Comparison of ENCODE assay signal across 26 cellular contexts in the genomic region with DNA sequence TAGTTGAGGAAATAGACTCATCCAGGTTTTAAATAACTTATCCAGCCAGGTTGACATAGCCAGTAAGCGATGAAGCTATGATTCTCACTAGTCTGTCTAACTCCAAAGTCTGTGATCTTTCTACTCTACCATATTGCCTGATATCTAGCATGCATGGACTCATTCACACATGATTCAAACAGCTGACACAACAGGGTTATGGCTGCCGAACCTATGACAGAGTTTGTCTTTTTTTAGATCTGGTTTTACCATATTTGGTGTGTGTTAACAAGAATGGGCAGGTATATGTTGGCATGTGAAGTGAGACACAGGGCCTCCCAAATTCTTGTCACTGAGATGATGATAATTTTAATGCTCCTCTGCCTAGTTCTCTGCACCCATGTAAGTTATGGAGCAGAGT.
A peak's percentile ranks its signal among the peaks of the same experiment; 100 is the strongest.
DNase-seq lines count a peak whose midpoint lies in the region; ATAC-seq and TF ChIP-seq lines count a peak whose summit lies in the region.
"Had no signal": no experiment of that assay in that cellular context is flagged by ENCODE, and none has a peak within 500 bp of the region (broad histone marks: within the 10 kb centered on the region; RNA-seq: fewer than 3 reads in every experiment).

No MANE protein-coding gene starts in this region.

- no peak for TF ChIP-seq CTCF in fibroblast of the aortic adventitia (IDR thresholded peaks at IDR 0.05; ENCODE audit: insufficient read depth, low read length)

- in situ Hi-C loops in GM23248 (cut with MboI), result no loop called here

- H3K9me2 ChIP-seq in GM23248 (ENCODE audit: insufficient read depth), result peaks cover under 1% of the 10 kb centered on the region; the same call in 1 of the 2 replicates

- H3K4me3 Mint-ChIP-seq in activated CD4-positive, alpha-beta memory T cell treated with anti-CD3 and anti-CD28 coated beads for 36 hours, result no peak overlapping the region
- H3K4me3 Mint-ChIP-seq: activated CD4-positive, alpha-beta T cell treated with anti-CD3 and anti-CD28 coated beads, Interleukin-2, amount 10 ng/mL, durations not matched to agents 7 days and 5 days; activated naive CD4-positive, alpha-beta T cell treated with anti-CD3 and anti-CD28 coated beads for 36 hours; activated T-cell treated with anti-CD3 and anti-CD28 coated beads, Interleukin-2, amount 50 U/mL, for 72 hours; IgD-negative memory B cell; stimulated activated memory B cell treated with anti-CD40 and anti-IgM and Interleukin-4, amounts not matched to agents 10 μg/mL and 1 μg/mL and 100 μg/mL, for 72 hours had no signal

- POLR2A ChIA-PET in activated CD4-positive, alpha-beta memory T cell treated with anti-CD3 and anti-CD28 coated beads for 36 hours (lab: Charles Lee), result no interaction called here

- peak; percentile 37 for DNase-seq in GM23248
- peak; percentile 32 for DNase-seq in M059J (ENCODE audit: low read depth)
- DNase-seq in fibroblast of the aortic adventitia (ENCODE audit: low read depth), result peak; percentile 34
- DNase-seq in activated CD4-positive, alpha-beta memory T cell treated with anti-CD3 and anti-CD28 coated beads for 36 hours, result no peak
- DNase-seq in NCI-H82 treated with DMSO at 0.1 percent for 48 hours (lab: John Stamatoyannopoulos, UW; ENCODE audit: unreplicated experiment), result no peak
- DNase-seq in activated naive CD4-positive, alpha-beta T cell treated with anti-CD3 and anti-CD28 coated beads, Interleukin-2, amount 50 U/mL, for 72 hours (ENCODE audit: low spot score in 2 of 2), result no peak
- no peak for DNase-seq in islet precursor cell
- DNase-seq: activated CD4-positive, alpha-beta T cell treated with anti-CD3 and anti-CD28 coated beads, Interleukin-2, amount 10 ng/mL, durations not matched to agents 7 days and 5 days; activated naive CD4-positive, alpha-beta T cell treated with anti-CD3 and anti-CD28 coated beads for 36 hours; activated T-cell treated with anti-CD3 and anti-CD28 coated beads, Interleukin-2, amount 50 U/mL, for 72 hours; colonic mucosa; effector memory CD4-positive, alpha-beta T cell; NCI-H1105; NCI-H2029; NCI-H524 treated with DMSO at 0.1 percent for 48 hours; right cardiac atrium; SJCRH30; stimulated activated CD4-positive, alpha-beta T cell treated with anti-CD3 and anti-CD28 coated beads, Interleukin-4, amount 100 ng/mL, for 24 hours; substantia nigra; upper lobe of right lung had no signal

- H3K9ac ChIP-seq in GM23248 (no peak overlapping the region), skeletal muscle satellite cell (ENCODE audit: low read depth, low read length) (peak overlapping the region; percentile 1)
- H3K9ac ChIP-seq: BLaER1 treated with 17β-estradiol and CSF1 and Interleukin-3, amounts not matched to agents 10 nM and 100 nM; parathyroid adenoma had no signal

- H3K27ac Mint-ChIP-seq in activated CD4-positive, alpha-beta memory T cell treated with anti-CD3 and anti-CD28 coated beads for 36 hours, result no peak overlapping the region
- no peak overlapping the region for H3K27ac Mint-ChIP-seq in activated naive CD4-positive, alpha-beta T cell treated with anti-CD3 and anti-CD28 coated beads, Interleukin-2, amount 50 U/mL, for 72 hours
- H3K27ac Mint-ChIP-seq: activated CD4-positive, alpha-beta T cell treated with anti-CD3 and anti-CD28 coated beads, Interleukin-2, amount 10 ng/mL, durations not matched to agents 7 days and 5 days; activated naive CD4-positive, alpha-beta T cell treated with anti-CD3 and anti-CD28 coated beads for 36 hours; activated T-cell treated with anti-CD3 and anti-CD28 coated beads, Interleukin-2, amount 50 U/mL, for 72 hours; IgD-negative memory B cell; stimulated activated memory B cell treated with anti-CD40 and anti-IgM and Interleukin-4, amounts not matched to agents 10 μg/mL and 1 μg/mL and 100 μg/mL, for 72 hours had no signal

- H4K20me1 ChIP-seq in GM23248 (ENCODE audit: insufficient read depth), result no peaks in the 10 kb centered on the region
- H4K20me1 ChIP-seq: BLaER1 treated with 17β-estradiol and CSF1 and Interleukin-3, amounts not matched to agents 10 nM and 100 nM had no signal

- CTCF ChIA-PET in activated CD4-positive, alpha-beta memory T cell treated with anti-CD3 and anti-CD28 coated beads for 36 hours (lab: Charles Lee), result no interaction called here

- H3K36me3 ChIP-seq in GM23248 (ENCODE audit: low read depth) (no peaks in the 10 kb centered on the region), skeletal muscle satellite cell (ENCODE audit: insufficient read depth, low read length) (no peaks in the 10 kb centered on the region)
- H3K36me3 ChIP-seq: colonic mucosa, SJCRH30, upper lobe of right lung had no signal

- no peak for ATAC-seq in activated naive CD4-positive, alpha-beta T cell treated with anti-CD3 and anti-CD28 coated beads, Interleukin-2, amount 50 U/mL, for 72 hours
- ATAC-seq: stimulated activated memory B cell treated with anti-CD40 and anti-IgM and Interleukin-4, amounts not matched to agents 10 μg/mL and 1 μg/mL and 100 μg/mL, for 72 hours; upper lobe of right lung had no signal

- peaks cover 39% of the 10 kb centered on the region for H3K4me1 ChIP-seq in GM23248 (ENCODE audit: insufficient read depth)
- peaks cover 62% of the 10 kb centered on the region for H3K4me1 ChIP-seq in skeletal muscle satellite cell (ENCODE audit: control insufficient read depth, insufficient read depth, low read length)
- H3K4me1 ChIP-seq: BLaER1 treated with 17β-estradiol and CSF1 and Interleukin-3, amounts not matched to agents 10 nM and 100 nM; colonic mucosa; parathyroid adenoma; upper lobe of right lung had no signal

- no peaks in the 10 kb centered on the region for H3K79me2 ChIP-seq in GM23248 (ENCODE audit: insufficient read depth)
- H3K79me2 ChIP-seq: parathyroid adenoma had no signal

- H3K9me3 Mint-ChIP-seq in activated CD4-positive, alpha-beta memory T cell treated with anti-CD3 and anti-CD28 coated beads for 36 hours, result no peaks in the 10 kb centered on the region
- peaks cover 0 to 4% of the 10 kb centered on the region in 2 donors for H3K9me3 Mint-ChIP-seq in activated naive CD4-positive, alpha-beta T cell treated with anti-CD3 and anti-CD28 coated beads, Interleukin-2, amount 50 U/mL, for 72 hours
- H3K9me3 Mint-ChIP-seq: activated naive CD4-positive, alpha-beta T cell treated with anti-CD3 and anti-CD28 coated beads for 36 hours; activated T-cell treated with anti-CD3 and anti-CD28 coated beads, Interleukin-2, amount 50 U/mL, for 72 hours; IgD-negative memory B cell; stimulated activated memory B cell treated with anti-CD40 and anti-IgM and Interleukin-4, amounts not matched to agents 10 μg/mL and 1 μg/mL and 100 μg/mL, for 72 hours had no signal

- H3K4me1 Mint-ChIP-seq in activated CD4-positive, alpha-beta memory T cell treated with anti-CD3 and anti-CD28 coated beads for 36 hours (ENCODE audit: low read depth), result peaks cover 2% of the 10 kb centered on the region
- H3K4me1 Mint-ChIP-seq: IgD-negative memory B cell; stimulated activated memory B cell treated with anti-CD40 and anti-IgM and Interleukin-4, amounts not matched to agents 10 μg/mL and 1 μg/mL and 100 μg/mL, for 72 hours had no signal

- no peak overlapping the region for H3K4me3 ChIP-seq in GM23248
- no peak overlapping the region for H3K4me3 ChIP-seq in fibroblast of the aortic adventitia (ENCODE audit: low read depth, low read length)
- no peak overlapping the region for H3K4me3 ChIP-seq in skeletal muscle satellite cell (ENCODE audit: low read length)
- H3K4me3 ChIP-seq: BLaER1 treated with 17β-estradiol and CSF1 and Interleukin-3, amounts not matched to agents 10 nM and 100 nM; colonic mucosa; lung; SJCRH30; upper lobe of right lung had no signal

- no peaks in the 10 kb centered on the region for H3K27me3 ChIP-seq in GM23248 (replicated peaks; ENCODE audit: insufficient read depth)
- no peaks in the 10 kb centered on the region for H3K27me3 ChIP-seq in skeletal muscle satellite cell (ENCODE audit: control insufficient read depth, insufficient read depth, low read length)
- H3K27me3 ChIP-seq: BLaER1 treated with 17β-estradiol and CSF1 and Interleukin-3, amounts not matched to agents 10 nM and 100 nM; colonic mucosa; SJCRH30; upper lobe of right lung had no signal

- H3F3A ChIP-seq in GM23248 (ENCODE audit: insufficient read depth), result peaks cover 18% of the 10 kb centered on the region

- H3K27me3 Mint-ChIP-seq in activated CD4-positive, alpha-beta memory T cell treated with anti-CD3 and anti-CD28 coated beads for 36 hours, result no peaks in the 10 kb centered on the region
- H3K27me3 Mint-ChIP-seq: activated CD4-positive, alpha-beta T cell treated with anti-CD3 and anti-CD28 coated beads, Interleukin-2, amount 10 ng/mL, durations not matched to agents 7 days and 5 days; IgD-negative memory B cell; stimulated activated memory B cell treated with anti-CD40 and anti-IgM and Interleukin-4, amounts not matched to agents 10 μg/mL and 1 μg/mL and 100 μg/mL, for 72 hours had no signal

- H3K27ac ChIP-seq in GM23248, result peak overlapping the region; percentile 55; the same call in 1 of the 2 replicates
- H3K27ac ChIP-seq: BLaER1 treated with 17β-estradiol and CSF1 and Interleukin-3, amounts not matched to agents 10 nM and 100 nM; colonic mucosa; parathyroid adenoma; upper lobe of right lung had no signal

- WGBS in GM23248 (ENCODE audit: low coverage in 1 of 2, low lambda C conversion rate in 2 of 2, missing lambda C conversion rate in 2 of 2), 2 experiments, result 78 to 82% methylated on average over 2 of the region's 2 CpGs

- H2AFZ ChIP-seq in GM23248, result no peak overlapping the region
- H2AFZ ChIP-seq: parathyroid adenoma had no signal

- intact Hi-C loops in activated CD4-positive, alpha-beta memory T cell treated with anti-CD3 and anti-CD28 coated beads for 36 hours (cut with micrococcal nuclease), result no loop called here

- H3K36me3 Mint-ChIP-seq in activated CD4-positive, alpha-beta memory T cell treated with anti-CD3 and anti-CD28 coated beads for 36 hours, result peaks cover 3% of the 10 kb centered on the region
- no peaks in the 10 kb centered on the region for H3K36me3 Mint-ChIP-seq in activated naive CD4-positive, alpha-beta T cell treated with anti-CD3 and anti-CD28 coated beads, Interleukin-2, amount 50 U/mL, for 72 hours

- H3K9me3 ChIP-seq in GM23248 (ENCODE audit: low read depth) (no peaks in the 10 kb centered on the region), skeletal muscle satellite cell (replicated peaks; ENCODE audit: low read length) (no peaks in the 10 kb centered on the region)
- H3K9me3 ChIP-seq: colonic mucosa, upper lobe of right lung had no signal

- H3K4me2 ChIP-seq in GM23248 (ENCODE audit: unreplicated experiment), result peak overlapping the region; percentile 76
- H3K4me2 ChIP-seq in skeletal muscle satellite cell (ENCODE audit: low read length), result peak overlapping the region; percentile 66
- H3K4me2 ChIP-seq: BLaER1 treated with 17β-estradiol and CSF1 and Interleukin-3, amounts not matched to agents 10 nM and 100 nM had no signal

Comparison
In these comparisons a context has a peak if more than half of its experiments do, and no peak if none do; other contexts are left out.
1. DNase-seq: peak in GM23248 (single experiment), M059J (single experiment) and fibroblast of the aortic adventitia (single experiment); none in activated CD4-positive, alpha-beta memory T cell treated with anti-CD3 and anti-CD28 coated beads for 36 hours (single experiment), NCI-H82 treated with DMSO at 0.1 percent for 48 hours (single experiment), activated naive CD4-positive, alpha-beta T cell treated with anti-CD3 and anti-CD28 coated beads, Interleukin-2, amount 50 U/mL, for 72 hours (0 of 2) and islet precursor cell (single experiment).